Comparison of ENCODE assay signal across 8 cellular contexts in genomic region chr3:10164546-10165393, GRCh38. TPM values are rescaled to one million over a fixed set of nuclear protein-coding genes. Genes with fewer than 3 reads are reported as not detected.
DNase-seq lines count a peak whose midpoint lies in the region; ATAC-seq and TF ChIP-seq lines count a peak whose summit lies in the region.

IRAK2 (plus strand) TSS chr3:10164919; CDS start chr3:10164955, 36 bp downstream.

- no peak for TF ChIP-seq CTCF in lower leg skin (IDR thresholded peaks at IDR 0.05)

- DNase-seq in G401 (ENCODE audit: low spot score) (peak; percentile 55), M059J (ENCODE audit: low read depth) (peak; percentile 57), ecto neural progenitor cell (ENCODE audit: low spot score) (peak; percentile 82), lower leg skin (ENCODE audit: low spot score in 2 of 2) (peak; percentile 59 to 96), NCI-H187 treated with DMSO at 0.1 percent for 48 hours (lab: John Stamatoyannopoulos, UW) (no peak)
- DNase-seq in activated CD4-positive, alpha-beta T cell treated with anti-CD3 and anti-CD28 coated beads, Interleukin-2, amount 50 U/mL, for 24 hours (ENCODE audit: low read depth in 1 of 2, low spot score in 1 of 2): peak; percentile 42
- peak; percentile 34 to 66 for DNase-seq in stimulated activated CD4-positive, alpha-beta T cell treated with anti-CD3 and anti-CD28 coated beads, Interleukin-4, amount 100 ng/mL, for 4 hours

- TF ChIP-seq POLR2A in lower leg skin (IDR thresholded peaks at IDR 0.05): no peak

- intact Hi-C loops in lower leg skin (cut with DNase I; ENCODE audit: low total_unique reads): no loop called here

- WGBS in lower leg skin, 2 donors: 7 to 8% methylated on average over 30 to 37 of the region's 76 CpGs

- peak within 1 kb of the TSS; percentile 67 for H3K4me3 ChIP-seq in lower leg skin (ENCODE audit: low read depth, poor library complexity, severe bottlenecking)

- ATAC-seq in GM21825 (IDR thresholded peaks at IDR 0.05; ENCODE audit: unreplicated experiment): peak; percentile 88

- in situ Hi-C loops in G401 (cut with HindIII; ENCODE audit: low sequenced_read_pairs): no loop called here

RNA-seq across cellular contexts. Expression of gene IRAK2, which starts in this region (rescaled TPM):
- 2.4 and 2.5 TPM in 2 replicates for total RNA-seq in G401 (2014; rRNA removed; shearing (Covaris generic))
- total RNA-seq in M059J (2014; rRNA removed; shearing (Covaris generic)): 7.6 and 8.2 TPM in 2 replicates
- 10 to 100 TPM in 2 of 4 donors, 1 to 10 TPM in 2; 7.0 to 15.0 (median 11.4) TPM for total RNA-seq in lower leg skin
